9 cellular contexts compared by ENCODE assay signal in genomic region chr2:187842978-187843847, GRCh38.
DNase-seq lines count a peak whose midpoint lies in the region; ATAC-seq and TF ChIP-seq lines count a peak whose summit lies in the region.
"Had no signal": no experiment of that assay in that cellular context is flagged by ENCODE, and none has a peak within 500 bp of the region (broad histone marks: within the 10 kb centered on the region; RNA-seq: fewer than 3 reads in every experiment).

No MANE protein-coding gene starts in this region.

- H3K36me3 ChIP-seq in OCI-LY7 (ENCODE audit: insufficient read depth, low read length) (no peaks in the 10 kb centered on the region), neuronal stem cell (replicated peaks in 1 of 2; ENCODE audit: control insufficient read depth in 2 of 2, insufficient read depth in 2 of 2, low read length in 2 of 2) (no peaks in the 10 kb centered on the region)

- no TSS peak for BruUV-seq in OCI-LY7 (replicated peaks; lab: Mats Ljungman, UMichigan)

- no peaks in the 10 kb centered on the region for H3K4me1 Mint-ChIP-seq in endothelial cell (ENCODE audit: unreplicated experiment)
- H3K4me1 Mint-ChIP-seq: naive B cell had no signal

- H3K9ac ChIP-seq in neuronal stem cell (ENCODE audit: low read depth, low read length, poor library complexity), result no peak overlapping the region

- H3K18ac ChIP-seq in neuronal stem cell (ENCODE audit: low read length), result no peak overlapping the region

- H3K4ac ChIP-seq in neuronal stem cell (ENCODE audit: low read length), result no peak overlapping the region

- H4K91ac ChIP-seq in neuronal stem cell (ENCODE audit: low read depth, low read length, poor library complexity), result no peak overlapping the region

- H3K79me1 ChIP-seq in neuronal stem cell (ENCODE audit: low read depth, low read length), result no peaks in the 10 kb centered on the region

- intact Hi-C loops in OCI-LY7 (cut with micrococcal nuclease; ENCODE audit: unreplicated experiment), result loop anchor here (1.0 to 5.0 kb wide), 2 partner anchors 266 to 343 kb away; no protein-coding TSS in a partner anchor

- H3K4me1 ChIP-seq in OCI-LY7 (ENCODE audit: insufficient read depth, low read length, poor library complexity, severe bottlenecking) (no peaks in the 10 kb centered on the region), neuronal stem cell (ENCODE audit: control insufficient read depth in 2 of 2, insufficient read depth in 1 of 2, low read depth in 1 of 2, low read length in 2 of 2) (peaks cover 0 to under 1% of the 10 kb centered on the region in 2 donors)

- peak; percentile 67 for ATAC-seq in GM18870 (IDR thresholded peaks at IDR 0.05; ENCODE audit: unreplicated experiment)
- peak; percentile 60 for ATAC-seq in HG03575 (IDR thresholded peaks at IDR 0.05; ENCODE audit: extremely low read depth, insufficient number of reproducible peaks, low FRiP score, unreplicated experiment)
- no peak for ATAC-seq in HG03565 (IDR thresholded peaks at IDR 0.05; ENCODE audit: unreplicated experiment)

- no peak overlapping the region for H2BK5ac ChIP-seq in neuronal stem cell (ENCODE audit: low read length)

- H3K4me2 ChIP-seq in OCI-LY7 (ENCODE audit: low read length) (no peak overlapping the region), neuronal stem cell (ENCODE audit: insufficient read depth, low read length, poor library complexity, severe bottlenecking) (no peak overlapping the region)

- H2BK15ac ChIP-seq in neuronal stem cell (ENCODE audit: low read length), result no peak overlapping the region

- H3K14ac ChIP-seq in neuronal stem cell (ENCODE audit: low read length), result no peak overlapping the region

- H3K27me3 ChIP-seq in neuronal stem cell (ENCODE audit: control insufficient read depth in 3 of 3, insufficient read depth in 3 of 3, low read depth in 1 of 3, low read length in 3 of 3), result no peaks in the 10 kb centered on the region

- no CpG with 5 or more reads among the region's 8 CpGs for WGBS in neuronal stem cell (ENCODE audit: extremely low coverage in 2 of 2, insufficient read length in 2 of 2, insufficient replicate concordance in 1 of 2), 2 donors

- no peak overlapping the region for H3K23ac ChIP-seq in neuronal stem cell (ENCODE audit: low read depth, low read length, poor library complexity)

- POLR2A ChIA-PET in OCI-LY7 (lab: Charles Lee), result no interaction called here

- TF ChIP-seq CTCF in OCI-LY7 (conservative IDR thresholded peaks at IDR 0.05; ENCODE audit: low read length), result peak; percentile 79
- TF ChIP-seq CTCF in endothelial cell (IDR thresholded peaks at IDR 0.05; ENCODE audit: unreplicated experiment), result peak; percentile 79

- H3K27me3 Mint-ChIP-seq in endothelial cell (ENCODE audit: unreplicated experiment), result peaks cover 1% of the 10 kb centered on the region
- H3K27me3 Mint-ChIP-seq: naive B cell had no signal

- no peak overlapping the region for H2AFZ ChIP-seq in OCI-LY7 (ENCODE audit: low read length)
- H2AFZ ChIP-seq in neuronal stem cell (ENCODE audit: low read length), result peak overlapping the region; percentile 76

- no peak overlapping the region for H3K4me3 ChIP-seq in OCI-LY7 (ENCODE audit: low read depth, low read length, poor library complexity, severe bottlenecking)
- H3K4me3 ChIP-seq in neuronal stem cell (ENCODE audit: low read length in 2 of 2), result no peak overlapping the region

- H3K9me2 ChIP-seq in OCI-LY7 (ENCODE audit: insufficient read depth, low read length), result no peaks in the 10 kb centered on the region

- no peak overlapping the region for H4K8ac ChIP-seq in neuronal stem cell (ENCODE audit: low read depth, low read length)

- H3K27ac Mint-ChIP-seq in endothelial cell (ENCODE audit: unreplicated experiment), result no peak overlapping the region
- H3K27ac Mint-ChIP-seq: naive B cell had no signal

- no peak overlapping the region for H3K27ac ChIP-seq in OCI-LY7 (ENCODE audit: low read depth, low read length, poor library complexity, severe bottlenecking)
- H3K27ac ChIP-seq in neuronal stem cell (replicated peaks; ENCODE audit: low read length), result no peak overlapping the region

- H4K20me1 ChIP-seq in OCI-LY7 (ENCODE audit: insufficient read depth, low read length), result no peaks in the 10 kb centered on the region

- H3K9me3 Mint-ChIP-seq in endothelial cell (ENCODE audit: unreplicated experiment), result no peaks in the 10 kb centered on the region

- DNase-seq in AML-193 (lab: John Stamatoyannopoulos, UW) (peak; percentile 63 to 69), OCI-LY7 (ENCODE audit: low spot score) (peak; percentile 45), endothelial cell (ENCODE audit: low spot score) (peak; percentile 19), neuronal stem cell (ENCODE audit: low spot score) (peak; percentile 57)
- no peak for DNase-seq in stimulated activated CD4-positive, alpha-beta T cell treated with anti-CD3 and anti-CD28 coated beads, Interleukin-4, amount 100 ng/mL, for 1 hour
- DNase-seq: naive B cell had no signal

- H3K79me2 ChIP-seq in OCI-LY7 (ENCODE audit: insufficient read depth, low read depth, low read length), result no peaks in the 10 kb centered on the region

- no peaks in the 10 kb centered on the region for H3K36me3 Mint-ChIP-seq in endothelial cell (ENCODE audit: low read depth, unreplicated experiment)
- H3K36me3 Mint-ChIP-seq: naive B cell had no signal

- H3K9me3 ChIP-seq in OCI-LY7 (ENCODE audit: low read length) (no peaks in the 10 kb centered on the region), neuronal stem cell (replicated peaks in 1 of 2; ENCODE audit: control insufficient read depth in 2 of 2, insufficient read depth in 1 of 2, low read depth in 1 of 2, low read length in 2 of 2) (no peaks in the 10 kb centered on the region)

- CTCF ChIA-PET in OCI-LY7 (lab: Charles Lee; ENCODE audit: unreplicated experiment), result no interaction called here

- H3K4me3 Mint-ChIP-seq in endothelial cell (ENCODE audit: unreplicated experiment), result no peak overlapping the region
- H3K4me3 Mint-ChIP-seq: naive B cell had no signal

- H2BK12ac ChIP-seq in neuronal stem cell (ENCODE audit: low read length), result no peak overlapping the region

- H2AK5ac ChIP-seq in neuronal stem cell (ENCODE audit: low read depth, low read length), result no peak overlapping the region

- no peak overlapping the region for H2BK120ac ChIP-seq in neuronal stem cell (ENCODE audit: low read depth, low read length)
